In the genomic region with DNA sequence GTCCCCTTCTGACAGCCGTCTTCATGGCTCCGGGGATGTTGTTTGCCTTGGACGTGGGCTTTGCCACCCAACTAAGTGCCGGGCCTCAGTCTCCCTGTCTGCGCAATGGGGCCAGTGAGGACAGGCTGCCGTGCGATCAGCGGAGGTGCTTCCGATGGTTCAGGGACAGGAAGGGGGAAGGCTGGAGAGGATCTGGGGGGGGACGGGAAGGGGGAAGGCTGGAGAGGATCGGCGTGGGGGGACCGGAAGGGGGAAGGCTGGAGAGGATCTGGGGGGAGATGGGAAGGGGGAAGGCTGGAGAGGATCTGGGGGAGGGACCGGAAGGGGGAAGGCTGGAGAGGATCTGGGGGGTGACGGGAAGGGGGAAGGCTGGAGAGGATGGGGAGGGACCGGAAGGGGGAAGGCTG, we compare ENCODE assay signal across 2 cellular contexts.
TF ChIP-seq lines count a peak whose summit lies in the region.

No MANE protein-coding gene starts in this region.

TF ChIP-seq in GM12878, 131 proteins besides CTCF, POLR2A, EP300 and RAD21 (continued from another document):
- TF ChIP-seq SMC3 (IDR thresholded peaks at IDR 0.05; ENCODE audit: borderline replicate concordance, low read length) (no peak), EZH2 (IDR thresholded peaks at IDR 0.05; ENCODE audit: borderline replicate concordance, control insufficient read depth, low read depth, low read length) (no peak), MXI1 (IDR thresholded peaks at IDR 0.05; ENCODE audit: low read depth, low read length) (no peak)

TF ChIP-seq in liver, 16 proteins besides CTCF, POLR2A, EP300 and RAD21 (continued from another document):
- TF ChIP-seq, protein P1, sequence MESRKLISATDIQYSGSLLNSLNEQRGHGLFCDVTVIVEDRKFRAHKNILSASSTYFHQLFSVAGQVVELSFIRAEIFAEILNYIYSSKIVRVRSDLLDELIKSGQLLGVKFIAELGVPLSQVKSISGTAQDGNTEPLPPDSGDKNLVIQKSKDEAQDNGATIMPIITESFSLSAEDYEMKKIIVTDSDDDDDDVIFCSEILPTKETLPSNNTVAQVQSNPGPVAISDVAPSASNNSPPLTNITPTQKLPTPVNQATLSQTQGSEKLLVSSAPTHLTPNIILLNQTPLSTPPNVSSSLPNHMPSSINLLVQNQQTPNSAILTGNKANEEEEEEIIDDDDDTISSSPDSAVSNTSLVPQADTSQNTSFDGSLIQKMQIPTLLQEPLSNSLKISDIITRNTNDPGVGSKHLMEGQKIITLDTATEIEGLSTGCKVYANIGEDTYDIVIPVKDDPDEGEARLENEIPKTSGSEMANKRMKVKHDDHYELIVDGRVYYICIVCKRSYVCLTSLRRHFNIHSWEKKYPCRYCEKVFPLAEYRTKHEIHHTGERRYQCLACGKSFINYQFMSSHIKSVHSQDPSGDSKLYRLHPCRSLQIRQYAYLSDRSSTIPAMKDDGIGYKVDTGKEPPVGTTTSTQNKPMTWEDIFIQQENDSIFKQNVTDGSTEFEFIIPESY (IDR thresholded peaks at IDR 0.05), result no peak
- TF ChIP-seq RXRA (IDR thresholded peaks at IDR 0.05) (no peak), HNF4G (IDR thresholded peaks at IDR 0.05) (no peak)
